17 cellular contexts compared by ENCODE assay signal in the genomic region with DNA sequence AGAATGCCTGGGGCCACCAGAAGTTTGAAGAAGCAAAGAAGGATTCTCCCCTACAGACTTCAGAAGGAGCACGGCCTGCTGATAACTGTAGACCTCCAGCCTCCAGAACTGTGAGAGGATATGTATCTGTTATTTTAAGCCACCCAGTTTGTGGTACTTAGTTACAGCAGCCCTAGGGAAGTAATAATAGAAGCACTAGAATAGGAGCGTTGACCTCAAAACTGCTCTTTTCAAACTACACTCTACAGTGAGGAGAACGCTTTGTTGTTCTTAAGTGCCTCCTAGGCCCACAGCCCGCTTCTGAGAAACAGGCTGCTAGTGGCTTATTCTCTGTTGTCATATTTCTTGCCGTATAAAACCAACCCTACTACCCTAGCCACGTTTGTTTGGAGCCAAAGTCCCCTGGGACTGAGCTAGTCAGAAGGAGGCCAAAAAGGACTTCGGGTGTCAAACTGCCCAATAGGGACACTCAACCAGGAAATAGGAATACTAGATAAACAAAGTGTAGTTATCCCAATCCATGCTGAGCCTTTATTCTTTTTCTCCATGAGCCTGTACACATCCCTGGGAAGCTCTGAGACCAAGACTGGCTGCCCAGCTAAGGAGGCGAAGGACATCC.
DNase-seq lines count a peak whose midpoint lies in the region; ATAC-seq lines count a peak whose summit lies in the region.
"Had no signal": no experiment of that assay in that cellular context is flagged by ENCODE, and none has a peak within 500 bp of the region (broad histone marks: within the 10 kb centered on the region; RNA-seq: fewer than 3 reads in every experiment).

No MANE protein-coding gene starts in this region.

- H3K4me1 ChIP-seq in stomach smooth muscle (ENCODE audit: control insufficient read depth, insufficient read depth, low read length): no peaks in the 10 kb centered on the region
- H3K4me1 ChIP-seq: breast epithelium had no signal

- ATAC-seq in GM21825 (IDR thresholded peaks at IDR 0.05; ENCODE audit: unreplicated experiment) (no peak), HG03342 (IDR thresholded peaks at IDR 0.05; ENCODE audit: unreplicated experiment) (no peak)
- ATAC-seq: left colon, T-helper 17 cell had no signal

- H3K36me3 ChIP-seq in stomach smooth muscle (ENCODE audit: control insufficient read depth in 2 of 2, insufficient read depth in 2 of 2, low read length in 2 of 2): no peaks in the 10 kb centered on the region
- H3K36me3 ChIP-seq: breast epithelium had no signal

- no peak overlapping the region for H3K4me3 ChIP-seq in stomach smooth muscle (ENCODE audit: low read length in 2 of 2)
- H3K4me3 ChIP-seq: breast epithelium, PC-9 had no signal

- no peaks in the 10 kb centered on the region for H3K27me3 ChIP-seq in stomach smooth muscle (ENCODE audit: control insufficient read depth in 1 of 2, insufficient read depth in 2 of 2, low read length in 2 of 2)
- H3K27me3 ChIP-seq: breast epithelium had no signal

- peak; percentile 37 for DNase-seq in NCI-H2107 (lab: John Stamatoyannopoulos, UW)
- DNase-seq in fibroblast of peridontal ligament (ENCODE audit: extremely low read depth): peak; percentile 12
- DNase-seq in medulla oblongata (ENCODE audit: extremely low spot score): peak; percentile 27
- no peak for DNase-seq in OCI-M2 (lab: John Stamatoyannopoulos, UW; ENCODE audit: unreplicated experiment)
- DNase-seq: activated CD4-positive, alpha-beta T cell treated with anti-CD3 and anti-CD28 coated beads, Interleukin-2, amount 10 ng/mL, durations not matched to agents 7 days and 5 days; activated CD8-positive, alpha-beta memory T cell treated with anti-CD3 and anti-CD28 coated beads, Interleukin-2, amount 50 U/mL, for 48 hours; activated effector memory CD4-positive, alpha-beta T cell treated with anti-CD3 and anti-CD28 coated beads, Interleukin-2, amount 50 U/mL, for 16 hours; DMS 273 treated with DMSO at 0.1 percent for 48 hours; GDM1; left colon; PC-9; stimulated activated CD4-positive, alpha-beta T cell treated with anti-CD3 and anti-CD28 coated beads, Interleukin-12 subunit alpha, Interleukin-12 subunit beta, amount 100 ng/mL, for 4 hours; T-helper 17 cell had no signal

- no peak overlapping the region for H3K9ac ChIP-seq in stomach smooth muscle (ENCODE audit: low read length in 2 of 2)

- peak overlapping the region; percentile 26 for H3K27ac ChIP-seq in stomach smooth muscle (ENCODE audit: low read length)
- H3K27ac ChIP-seq: PC-9 had no signal

- no peaks in the 10 kb centered on the region for H3K9me3 ChIP-seq in stomach smooth muscle (ENCODE audit: control insufficient read depth in 2 of 2, low read length in 2 of 2)
- H3K9me3 ChIP-seq: breast epithelium had no signal
